Comparison of ENCODE assay signal across 21 cellular contexts in genomic region chr10:62217683-62218082, GRCh38. TPM values are rescaled to one million over a fixed set of nuclear protein-coding genes. Genes with fewer than 3 reads are reported as not detected.
DNase-seq lines count a peak whose midpoint lies in the region; ATAC-seq and TF ChIP-seq lines count a peak whose summit lies in the region.
"Had no signal": no experiment of that assay in that cellular context is flagged by ENCODE, and none has a peak within 500 bp of the region (broad histone marks: within the 10 kb centered on the region; RNA-seq: fewer than 3 reads in every experiment).

No MANE protein-coding gene starts in this region.

- H2AFZ ChIP-seq in IMR-90 (replicated peaks; ENCODE audit: low read length, poor library complexity) = peak overlapping the region; percentile 44
- H2AFZ ChIP-seq: GM23338 had no signal

- no peak overlapping the region for H3K4ac ChIP-seq in IMR-90 (ENCODE audit: low read depth, low read length)

- no peak overlapping the region for H3K23ac ChIP-seq in IMR-90 (ENCODE audit: low read depth, low read length)

- H3K56ac ChIP-seq in IMR-90 (ENCODE audit: extremely low read depth, insufficient read depth, low read length) = no peak overlapping the region

- TF ChIP-seq POLR2A in IMR-90 (IDR thresholded peaks at IDR 0.05; ENCODE audit: low read depth, low read length) = no peak

- POLR2A ChIA-PET in activated CD4-positive, alpha-beta memory T cell treated with anti-CD3 and anti-CD28 coated beads for 36 hours (lab: Charles Lee) = interaction anchor here (0.9 to 1.3 kb wide), 2 partner anchors 30 to 33 kb away, joined by 3 read pairs; no protein-coding TSS in a partner anchor
- POLR2A ChIA-PET in activated CD4-positive, alpha-beta memory T cell treated with anti-CD3 and anti-CD28 coated beads, Interleukin-2, amount 10 ng/mL, durations not matched to agents 7 days and 5 days (lab: Charles Lee) = interaction anchor here (0.7 to 1.0 kb wide), 3 partner anchors 34 to 314 kb away, joined by 3 read pairs; no protein-coding TSS in a partner anchor
- POLR2A ChIA-PET in IMR-90 (lab: Charles Lee; ENCODE audit: unreplicated experiment) = no interaction called here

- TF ChIP-seq CTCF in IMR-90 (conservative IDR thresholded peaks at IDR 0.05; ENCODE audit: low read depth, low read length) = no peak

- H3K27me3 Mint-ChIP-seq in activated CD4-positive, alpha-beta memory T cell treated with anti-CD3 and anti-CD28 coated beads for 36 hours = no peaks in the 10 kb centered on the region
- H3K27me3 Mint-ChIP-seq in activated CD4-positive, alpha-beta memory T cell treated with anti-CD3 and anti-CD28 coated beads, Interleukin-2, amount 10 ng/mL, durations not matched to agents 7 days and 5 days = no peaks in the 10 kb centered on the region
- no peaks in the 10 kb centered on the region for H3K27me3 Mint-ChIP-seq in CD4-positive, CD25-positive, alpha-beta regulatory T cell
- H3K27me3 Mint-ChIP-seq: CD8-positive, alpha-beta memory T cell had no signal

- H4K8ac ChIP-seq in IMR-90 (ENCODE audit: low read depth in 2 of 2, low read length in 2 of 2) = no peak overlapping the region; a peak in 1 of 4 replicates

- no peaks in the 10 kb centered on the region for H4K20me1 ChIP-seq in IMR-90 (ENCODE audit: insufficient read depth, low read length)

- no peak overlapping the region for H3K9ac ChIP-seq in IMR-90 (ENCODE audit: low read depth, low read length)

- peak overlapping the region; percentile 49 for H3K27ac Mint-ChIP-seq in activated CD4-positive, alpha-beta memory T cell treated with anti-CD3 and anti-CD28 coated beads for 36 hours
- no peak overlapping the region for H3K27ac Mint-ChIP-seq in activated CD4-positive, alpha-beta memory T cell treated with anti-CD3 and anti-CD28 coated beads, Interleukin-2, amount 10 ng/mL, durations not matched to agents 7 days and 5 days
- H3K27ac Mint-ChIP-seq in CD4-positive, CD25-positive, alpha-beta regulatory T cell = peak overlapping the region; percentile 60 to 94 (median 72)
- H3K27ac Mint-ChIP-seq: GM23338, H9 had no signal

- no peaks in the 10 kb centered on the region for H3K4me1 Mint-ChIP-seq in activated CD4-positive, alpha-beta memory T cell treated with anti-CD3 and anti-CD28 coated beads for 36 hours (ENCODE audit: low read depth)
- no peaks in the 10 kb centered on the region for H3K4me1 Mint-ChIP-seq in activated CD4-positive, alpha-beta memory T cell treated with anti-CD3 and anti-CD28 coated beads, Interleukin-2, amount 10 ng/mL, durations not matched to agents 7 days and 5 days
- H3K4me1 Mint-ChIP-seq in CD4-positive, CD25-positive, alpha-beta regulatory T cell = peaks cover 18 to 76% (median 37%) of the 10 kb centered on the region in 4 donors
- H3K4me1 Mint-ChIP-seq: CD8-positive, alpha-beta memory T cell; GM23338; H9 had no signal

- in situ Hi-C loops in IMR-90 (cut with MboI; ENCODE audit: low sequenced_read_pairs) = no loop called here

- H3K9me3 Mint-ChIP-seq in activated CD4-positive, alpha-beta memory T cell treated with anti-CD3 and anti-CD28 coated beads for 36 hours = no peaks in the 10 kb centered on the region
- H3K9me3 Mint-ChIP-seq in activated CD4-positive, alpha-beta memory T cell treated with anti-CD3 and anti-CD28 coated beads, Interleukin-2, amount 10 ng/mL, durations not matched to agents 7 days and 5 days = no peaks in the 10 kb centered on the region
- peaks cover 0 to 3% (median 0%) of the 10 kb centered on the region in 7 donors for H3K9me3 Mint-ChIP-seq in CD4-positive, CD25-positive, alpha-beta regulatory T cell
- H3K9me3 Mint-ChIP-seq: CD8-positive, alpha-beta memory T cell; GM23338; H9 had no signal

- H3K14ac ChIP-seq in IMR-90 (replicated peaks; ENCODE audit: low read depth, low read length) = 0 out of 2 replicates have a peak overlapping the region, but pooled peaks have one; percentile 8

- no peak overlapping the region for H3K4me3 Mint-ChIP-seq in activated CD4-positive, alpha-beta memory T cell treated with anti-CD3 and anti-CD28 coated beads for 36 hours
- no peak overlapping the region for H3K4me3 Mint-ChIP-seq in activated CD4-positive, alpha-beta memory T cell treated with anti-CD3 and anti-CD28 coated beads, Interleukin-2, amount 10 ng/mL, durations not matched to agents 7 days and 5 days
- H3K4me3 Mint-ChIP-seq in CD4-positive, CD25-positive, alpha-beta regulatory T cell = peak overlapping the region; percentile 72 to 85 (median 76)
- H3K4me3 Mint-ChIP-seq: CD8-positive, alpha-beta memory T cell; GM23338; H9 had no signal

- CTCF ChIA-PET in activated CD4-positive, alpha-beta memory T cell treated with anti-CD3 and anti-CD28 coated beads for 36 hours (lab: Charles Lee) = interaction anchor here (1.7 kb wide), 1 partner anchor 28 kb away, joined by 3 read pairs; no protein-coding TSS in a partner anchor
- CTCF ChIA-PET in activated CD4-positive, alpha-beta memory T cell treated with anti-CD3 and anti-CD28 coated beads, Interleukin-2, amount 10 ng/mL, durations not matched to agents 7 days and 5 days (lab: Charles Lee) = interaction anchor here (1.1 kb wide), 1 partner anchor 177 kb away, joined by 3 read pairs; no protein-coding TSS in a partner anchor
- CTCF ChIA-PET in IMR-90 (lab: Yijun Ruan, JAX) = interaction anchor here (0.6 kb wide), 1 partner anchor 1473 kb away, joined by 4 read pairs; no protein-coding TSS in a partner anchor

- H3K27me3 ChIP-seq in CD4-positive, CD25-positive, alpha-beta regulatory T cell (ENCODE audit: control insufficient read depth, insufficient read depth, low read length) = no peaks in the 10 kb centered on the region
- no peaks in the 10 kb centered on the region for H3K27me3 ChIP-seq in IMR-90 (ENCODE audit: control insufficient read depth, insufficient read depth, low read length)

- ATAC-seq in Right ventricle myocardium inferior = peak; percentile 76
- ATAC-seq in CD4-positive, CD25-positive, alpha-beta regulatory T cell (ENCODE audit: low read depth in 2 of 2) = peak; percentile 25 to 45
- no peak for ATAC-seq in IMR-90 (ENCODE audit: low read depth)
- no peak for ATAC-seq in HG02798 (IDR thresholded peaks at IDR 0.05; ENCODE audit: poor library complexity, unreplicated experiment)
- ATAC-seq: A549, GM12878, GM23338, HCT116 had no signal

- peak overlapping the region; percentile 32; the same call in 1 of the 3 replicates for H2BK15ac ChIP-seq in IMR-90 (ENCODE audit: low read depth, low read length)

- H3K36me3 Mint-ChIP-seq in activated CD4-positive, alpha-beta memory T cell treated with anti-CD3 and anti-CD28 coated beads for 36 hours = peaks cover 3% of the 10 kb centered on the region
- peaks cover 17% of the 10 kb centered on the region for H3K36me3 Mint-ChIP-seq in activated CD4-positive, alpha-beta memory T cell treated with anti-CD3 and anti-CD28 coated beads, Interleukin-2, amount 10 ng/mL, durations not matched to agents 7 days and 5 days (ENCODE audit: low read depth)
- peaks cover 43% of the 10 kb centered on the region for H3K36me3 Mint-ChIP-seq in CD4-positive, CD25-positive, alpha-beta regulatory T cell

- H3K36me3 ChIP-seq in CD4-positive, CD25-positive, alpha-beta regulatory T cell (ENCODE audit: control insufficient read depth, insufficient read depth, low read length) = peaks cover 46% of the 10 kb centered on the region
- H3K36me3 ChIP-seq in IMR-90 (ENCODE audit: control insufficient read depth, insufficient read depth, low read length) = no peaks in the 10 kb centered on the region

- H3K4me1 ChIP-seq in CD4-positive, CD25-positive, alpha-beta regulatory T cell (ENCODE audit: control insufficient read depth, insufficient read depth, low read length, poor library complexity, severe bottlenecking) = peaks cover 13% of the 10 kb centered on the region
- no peaks in the 10 kb centered on the region for H3K4me1 ChIP-seq in IMR-90 (ENCODE audit: control insufficient read depth, insufficient read depth, low read length)
- H3K4me1 ChIP-seq: A549 had no signal

- no peak overlapping the region for H2AK5ac ChIP-seq in IMR-90 (ENCODE audit: low read depth, low read length)

- H3K18ac ChIP-seq in IMR-90 (ENCODE audit: low read depth, low read length) = no peak overlapping the region; the same call in 1 of the 2 replicates

- dilution Hi-C loops in IMR-90 (cut with HindIII; ENCODE audit: low sequenced_read_pairs, unreplicated experiment) = no loop called here

- peak overlapping the region; percentile 80 for H3K4me3 ChIP-seq in CD4-positive, CD25-positive, alpha-beta regulatory T cell (ENCODE audit: low read depth, low read length)
- H3K4me3 ChIP-seq in IMR-90 (ENCODE audit: insufficient read depth, low read depth, low read length) = no peak overlapping the region
- H3K4me3 ChIP-seq: A549, GM12878, GM23338 had no signal

- H2BK5ac ChIP-seq in IMR-90 (ENCODE audit: low read depth, low read length, poor library complexity, severe bottlenecking) = no peak overlapping the region

- H3K9me1 ChIP-seq in IMR-90 (ENCODE audit: insufficient read depth, low read length) = no peaks in the 10 kb centered on the region; the same call in 1 of the 2 replicates

- 0 out of 2 replicates have a peak overlapping the region, but pooled peaks have one; percentile 50 for H2BK20ac ChIP-seq in IMR-90 (ENCODE audit: low read depth, low read length)

- no CpG with 5 or more reads among the region's 6 CpGs for WGBS in IMR-90 (ENCODE audit: extremely low coverage in 2 of 2, insufficient read length in 1 of 2), 2 experiments

- H3K79me1 ChIP-seq in IMR-90 (ENCODE audit: low read depth in 1 of 2, low read length in 2 of 2) = no peaks in the 10 kb centered on the region

- no peak for DNase-seq in activated CD4-positive, alpha-beta memory T cell treated with anti-CD3 and anti-CD28 coated beads for 36 hours
- DNase-seq in activated CD4-positive, alpha-beta memory T cell treated with anti-CD3 and anti-CD28 coated beads, Interleukin-2, amount 10 ng/mL, durations not matched to agents 7 days and 5 days = no peak
- no peak for DNase-seq in Right ventricle myocardium inferior (ENCODE audit: missing footprints)
- no peak for DNase-seq in cardiac septum (ENCODE audit: low spot score)
- no peak for DNase-seq in CD4-positive, CD25-positive, alpha-beta regulatory T cell
- DNase-seq in IMR-90 = no peak
- DNase-seq in AG20443 (ENCODE audit: low spot score) = no peak
- DNase-seq: 8988T; ACHN; C1 segment of cervical spinal cord; CD8-positive, alpha-beta memory T cell; DMS 273 treated with DMSO at 0.1 percent for 48 hours; DMS79; EL; GDM1; H9 had no signal

- H2BK120ac ChIP-seq in IMR-90 (ENCODE audit: low read depth, low read length) = no peak overlapping the region; the same call in 1 of the 2 replicates

- no peak overlapping the region for H2AK9ac ChIP-seq in IMR-90 (replicated peaks; ENCODE audit: low read depth, low read length, poor library complexity)

- TF ChIP-seq RAD21 in IMR-90 (IDR thresholded peaks at IDR 0.05; ENCODE audit: low read length) = no peak

- H3K27ac ChIP-seq in CD4-positive, CD25-positive, alpha-beta regulatory T cell (ENCODE audit: insufficient read depth, low read length, poor library complexity, severe bottlenecking) = peak overlapping the region; percentile 67
- no peak overlapping the region for H3K27ac ChIP-seq in IMR-90 (ENCODE audit: insufficient read depth, low read length)
- H3K27ac ChIP-seq: A549 had no signal

- no TSS peak for BruUV-seq in IMR-90 (replicated peaks; lab: Mats Ljungman, UMichigan)

- H4K5ac ChIP-seq in IMR-90 (ENCODE audit: low read depth, low read length) = no peak overlapping the region

- no peak overlapping the region for H4K91ac ChIP-seq in IMR-90 (ENCODE audit: insufficient read depth, low read depth, low read length)

- H3K4me2 ChIP-seq in IMR-90 (ENCODE audit: low read depth, low read length) = no peak overlapping the region
- H3K4me2 ChIP-seq: A549, GM23338 had no signal

- no peaks in the 10 kb centered on the region for H3K9me3 ChIP-seq in CD4-positive, CD25-positive, alpha-beta regulatory T cell (ENCODE audit: control insufficient read depth in 2 of 2, low read length in 2 of 2)
- H3K9me3 ChIP-seq in IMR-90 (ENCODE audit: control insufficient read depth, insufficient read depth, low read length) = no peaks in the 10 kb centered on the region
- H3K9me3 ChIP-seq: A549 had no signal

- intact Hi-C loops in activated CD4-positive, alpha-beta memory T cell treated with anti-CD3 and anti-CD28 coated beads for 36 hours (cut with micrococcal nuclease) = no loop called here
- intact Hi-C loops in Right ventricle myocardium inferior (cut with DNase I) = no loop called here
- intact Hi-C loops in cardiac septum (cut with DNase I) = no loop called here
- intact Hi-C loops in IMR-90 (cut with micrococcal nuclease) = no loop called here

RNA-seq across cellular contexts. Expression of gene RTKN2, which starts 51.0 kb away (rescaled TPM):
- 1 to 10 TPM; 5.1 to 5.9 TPM for total RNA-seq in activated CD4-positive, alpha-beta memory T cell treated with anti-CD3 and anti-CD28 coated beads for 36 hours
- 1 to 10 TPM; 6.6 to 6.9 TPM for total RNA-seq in activated CD4-positive, alpha-beta memory T cell treated with anti-CD3 and anti-CD28 coated beads, Interleukin-2, amount 10 ng/mL, durations not matched to agents 7 days and 5 days
- total RNA-seq in Right ventricle myocardium inferior (not detected), cardiac septum (0.03 TPM), IMR-90 (2012; rRNA removed) (0.90 and 2.2 TPM in 2 replicates)
- total RNA-seq in CD4-positive, CD25-positive, alpha-beta regulatory T cell = 99.5 TPM
- 10 to 100 TPM; 38.0 to 64.2 (median 60.4) TPM for polyA plus RNA-seq in CD4-positive, CD25-positive, alpha-beta regulatory T cell
- polyA plus RNA-seq in IMR-90 (2012; rRNA removed) = 0.63 and 0.75 TPM in 2 replicates
- polyA plus RNA-seq in IMR-90 (2012; cell fraction: cytosol; rRNA removed) = 0.05 and 0.08 TPM in 2 replicates
- polyA plus RNA-seq in IMR-90 (2012; cell fraction: nucleus; rRNA removed; ENCODE audit: low replicate concordance) = 0.04 and 0.72 TPM in 2 replicates
- polyA plus RNA-seq: GM12878 had no signal

Comparison
In these comparisons a context has a peak if more than half of its experiments do, and no peak if none do; other contexts are left out.
1. H3K4me3 Mint-ChIP-seq: peak in CD4-positive, CD25-positive, alpha-beta regulatory T cell (4 of 4); none in activated CD4-positive, alpha-beta memory T cell treated with anti-CD3 and anti-CD28 coated beads for 36 hours (single experiment) and activated CD4-positive, alpha-beta memory T cell treated with anti-CD3 and anti-CD28 coated beads, Interleukin-2, amount 10 ng/mL, durations not matched to agents 7 days and 5 days (single experiment).
2. ATAC-seq: peak in Right ventricle myocardium inferior (single experiment) and CD4-positive, CD25-positive, alpha-beta regulatory T cell (2 of 2); none in IMR-90 (single experiment) and HG02798 (single experiment).
3. RNA of gene RTKN2, which starts 51.0 kb away (total RNA-seq): 99.5 TPM in CD4-positive, CD25-positive, alpha-beta regulatory T cell (single experiment); 6.6 to 6.9 TPM in activated CD4-positive, alpha-beta memory T cell treated with anti-CD3 and anti-CD28 coated beads, Interleukin-2, amount 10 ng/mL, durations not matched to agents 7 days and 5 days, 5.1 to 5.9 TPM in activated CD4-positive, alpha-beta memory T cell treated with anti-CD3 and anti-CD28 coated beads for 36 hours, 0.90 to 2.2 TPM in IMR-90, 0.03 TPM in cardiac septum (single experiment) and not detected in Right ventricle myocardium inferior (single experiment); every median in the first group is over 10 times any median in the second.